Comparison of ENCODE assay signal across 8 cellular contexts in the genomic region with DNA sequence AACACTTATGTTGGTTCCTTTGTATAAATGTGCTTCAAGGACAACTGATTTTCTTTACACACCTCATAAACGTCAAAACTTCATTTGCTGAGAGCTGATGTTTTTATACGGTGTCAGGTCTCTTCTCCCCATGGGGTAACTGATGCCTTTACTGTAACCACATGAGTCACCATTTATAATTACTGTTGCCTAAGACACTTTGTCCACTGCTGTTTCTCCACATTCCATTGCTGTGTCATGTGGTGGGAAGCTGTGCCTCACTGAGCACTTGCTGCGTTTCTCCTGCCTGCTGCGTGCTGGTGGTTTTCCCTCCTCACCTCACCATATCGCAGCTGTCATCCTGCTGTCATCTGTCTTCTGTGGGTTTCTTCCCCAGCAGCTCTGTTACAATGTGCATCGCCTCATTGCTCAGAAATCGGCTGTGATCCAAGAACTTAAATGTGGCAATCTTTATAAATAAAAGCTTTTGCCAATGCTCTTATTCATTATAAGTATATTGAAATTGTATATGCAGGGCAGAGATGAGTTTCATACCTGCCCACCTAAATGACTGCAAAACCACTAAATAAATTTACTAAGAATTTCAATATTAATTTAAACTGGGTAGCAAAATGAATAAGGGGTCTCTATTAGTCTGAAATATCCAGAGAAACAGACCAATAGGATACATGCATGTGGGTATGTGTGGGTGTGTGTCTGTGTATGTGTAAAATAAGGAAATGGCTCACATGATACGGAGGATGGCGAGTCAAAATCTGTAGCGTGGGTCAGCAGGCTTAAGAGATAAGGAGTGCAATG.
A peak's percentile ranks its signal among the peaks of the same experiment; 100 is the strongest.
DNase-seq lines count a peak whose midpoint lies in the region; ATAC-seq, FAIRE-seq and TF ChIP-seq lines count a peak whose summit lies in the region.

No MANE protein-coding gene starts in this region.

- H2BK12ac ChIP-seq in trophoblast cell (ENCODE audit: low read length) = no peak overlapping the region

- H3K36me3 ChIP-seq in GM23248 (ENCODE audit: low read depth) (no peaks in the 10 kb centered on the region), bronchial epithelial cell (ENCODE audit: control insufficient read depth, insufficient read depth, low read length) (no peaks in the 10 kb centered on the region), trophoblast cell (ENCODE audit: control insufficient read depth in 1 of 2, insufficient read depth in 2 of 2, low read length in 2 of 2) (no peaks in the 10 kb centered on the region), mucosa of descending colon (ENCODE audit: low read depth) (no peaks in the 10 kb centered on the region), gastroesophageal sphincter (no peaks in the 10 kb centered on the region)

- peaks cover 6% of the 10 kb centered on the region for H3K4me1 Mint-ChIP-seq in mesothelial cell of epicardium

- intact Hi-C loops in mucosa of descending colon (cut with DNase I, micrococcal nuclease) = no loop called here

- no peak overlapping the region for H3K23ac ChIP-seq in trophoblast cell (ENCODE audit: low read length)

- H3K4me1 ChIP-seq in GM23248 (ENCODE audit: insufficient read depth) (peaks cover 53% of the 10 kb centered on the region), trophoblast cell (ENCODE audit: control insufficient read depth in 1 of 2, insufficient read depth in 2 of 2, low read length in 2 of 2) (peaks cover 0 to 2% of the 10 kb centered on the region in 2 experiments), mucosa of descending colon (ENCODE audit: low read depth) (no peaks in the 10 kb centered on the region), gastroesophageal sphincter (no peaks in the 10 kb centered on the region)

- H4K8ac ChIP-seq in trophoblast cell (ENCODE audit: low read depth, low read length) = no peak overlapping the region

- H3K9me3 ChIP-seq in GM23248 (ENCODE audit: low read depth) (no peaks in the 10 kb centered on the region), trophoblast cell (ENCODE audit: insufficient read depth, low read depth, low read length) (no peaks in the 10 kb centered on the region), mucosa of descending colon (no peaks in the 10 kb centered on the region), gastroesophageal sphincter (no peaks in the 10 kb centered on the region)

- H2AFZ ChIP-seq in GM23248 (0 out of 2 replicates have a peak overlapping the region, but pooled peaks have one; percentile 4), trophoblast cell (ENCODE audit: insufficient read depth, low read length, poor library complexity) (no peak overlapping the region)

- WGBS in GM23248 (ENCODE audit: low coverage in 1 of 2, low lambda C conversion rate in 2 of 2, missing lambda C conversion rate in 2 of 2), 2 experiments = 6 to 8% methylated on average over 10 of the region's 10 CpGs
- WGBS in trophoblast cell (ENCODE audit: extremely low coverage, insufficient coverage, insufficient read length) = no CpG with 5 or more reads among the region's 10 CpGs
- 44 to 45% methylated on average over 9 of the region's 10 CpGs for WGBS in gastroesophageal sphincter (ENCODE audit: low coverage in 1 of 2), 2 donors

- H4K20me1 ChIP-seq in GM23248 (ENCODE audit: insufficient read depth) = no peaks in the 10 kb centered on the region

- no peak for TF ChIP-seq CTCF in bronchial epithelial cell (IDR thresholded peaks at IDR 0.05; ENCODE audit: insufficient read depth, low read length, severe bottlenecking)
- no peak for TF ChIP-seq CTCF in mucosa of descending colon (IDR thresholded peaks at IDR 0.05)
- TF ChIP-seq CTCF in mesothelial cell of epicardium (IDR thresholded peaks at IDR 0.05; ENCODE audit: unreplicated experiment) = no peak
- TF ChIP-seq CTCF in gastroesophageal sphincter (IDR thresholded peaks at IDR 0.05) = no peak

- in situ Hi-C loops in GM23248 (cut with MboI) = no loop called here

- ATAC-seq in mucosa of descending colon = no peak
- no peak for ATAC-seq in gastroesophageal sphincter

- H2BK120ac ChIP-seq in trophoblast cell (ENCODE audit: insufficient read depth, low read length, poor library complexity) = no peak overlapping the region

- no peaks in the 10 kb centered on the region for H3K9me3 Mint-ChIP-seq in mesothelial cell of epicardium

- no peak overlapping the region for H3K14ac ChIP-seq in trophoblast cell (ENCODE audit: low read length)

- FAIRE-seq in bronchial epithelial cell (lab: Jason Lieb, UNC) = peak; percentile 97

- no peak overlapping the region for H3K4me3 Mint-ChIP-seq in mesothelial cell of epicardium

- no peak overlapping the region for H2AK5ac ChIP-seq in trophoblast cell (ENCODE audit: low read length)

- TF ChIP-seq POLR2A in gastroesophageal sphincter (IDR thresholded peaks at IDR 0.05) = no peak

- peaks cover 26% of the 10 kb centered on the region for H3F3A ChIP-seq in GM23248 (ENCODE audit: insufficient read depth)

- no peak overlapping the region for H4K91ac ChIP-seq in trophoblast cell (ENCODE audit: low read depth, low read length)

- DNase-seq in GM23248 (peak; percentile 98), NCI-H345 (lab: John Stamatoyannopoulos, UW) (peak; percentile 64), bronchial epithelial cell (ENCODE audit: low read depth) (peak; percentile 96), trophoblast cell (peak; percentile 47 to 69), mucosa of descending colon (no peak), NCI-H524 treated with DMSO at 0.1 percent for 48 hours (lab: John Stamatoyannopoulos, UW) (no peak), mesothelial cell of epicardium (ENCODE audit: low spot score in 2 of 2, unreplicated experiment in 2 of 2) (no peak)

- H3K4ac ChIP-seq in trophoblast cell (ENCODE audit: low read depth, low read length) = no peak overlapping the region

- no peaks in the 10 kb centered on the region for H3K79me1 ChIP-seq in trophoblast cell (ENCODE audit: low read length)

- no peaks in the 10 kb centered on the region for H3K36me3 Mint-ChIP-seq in mesothelial cell of epicardium

- no peaks in the 10 kb centered on the region for H3K27me3 ChIP-seq in GM23248 (replicated peaks; ENCODE audit: insufficient read depth)
- no peaks in the 10 kb centered on the region for H3K27me3 ChIP-seq in bronchial epithelial cell (ENCODE audit: control insufficient read depth, insufficient read depth, low read length)
- H3K27me3 ChIP-seq in trophoblast cell (ENCODE audit: insufficient read depth, low read length) = no peaks in the 10 kb centered on the region
- H3K27me3 ChIP-seq in gastroesophageal sphincter = no peaks in the 10 kb centered on the region

- TF ChIP-seq EP300 in gastroesophageal sphincter (IDR thresholded peaks at IDR 0.05) = no peak

- no peaks in the 10 kb centered on the region for H3K9me2 ChIP-seq in GM23248 (ENCODE audit: insufficient read depth)

- H3K9ac ChIP-seq in GM23248 (no peak overlapping the region), trophoblast cell (ENCODE audit: low read length) (no peak overlapping the region)

- H3K4me2 ChIP-seq in GM23248 (ENCODE audit: unreplicated experiment) = peak overlapping the region; percentile 40
- no peak overlapping the region for H3K4me2 ChIP-seq in trophoblast cell (ENCODE audit: low read length)

- H3K79me2 ChIP-seq in GM23248 (ENCODE audit: insufficient read depth) (no peaks in the 10 kb centered on the region), trophoblast cell (ENCODE audit: control insufficient read depth, insufficient read depth, low read length, poor library complexity) (no peaks in the 10 kb centered on the region)

- no peak overlapping the region for H4K12ac ChIP-seq in trophoblast cell (ENCODE audit: low read depth, low read length)

- no peak overlapping the region for H3K27ac Mint-ChIP-seq in mesothelial cell of epicardium

- H2BK5ac ChIP-seq in trophoblast cell (ENCODE audit: low read depth, low read length, poor library complexity) = no peak overlapping the region

- H3K4me3 ChIP-seq in GM23248 = 0 out of 2 replicates have a peak overlapping the region, but pooled peaks have one; percentile 9
- H3K4me3 ChIP-seq in bronchial epithelial cell (ENCODE audit: low read depth, low read length) = no peak overlapping the region
- H3K4me3 ChIP-seq in trophoblast cell (ENCODE audit: low read depth, low read length) = no peak overlapping the region
- no peak overlapping the region for H3K4me3 ChIP-seq in mucosa of descending colon
- no peak overlapping the region for H3K4me3 ChIP-seq in gastroesophageal sphincter

- H3K18ac ChIP-seq in trophoblast cell (ENCODE audit: low read length) = no peak overlapping the region

- H3K27me3 Mint-ChIP-seq in mesothelial cell of epicardium (ENCODE audit: low read depth) = no peaks in the 10 kb centered on the region

- H3K27ac ChIP-seq in GM23248 = peak overlapping the region; percentile 67
- no peak overlapping the region for H3K27ac ChIP-seq in trophoblast cell (ENCODE audit: low read depth, low read length)
- no peak overlapping the region for H3K27ac ChIP-seq in gastroesophageal sphincter

Comparison
In these comparisons a context has a peak if more than half of its experiments do, and no peak if none do; other contexts are left out.
1. DNase-seq: peak in GM23248 (single experiment), NCI-H345 (single experiment), bronchial epithelial cell (single experiment) and trophoblast cell (2 of 2); none in mucosa of descending colon (0 of 3), NCI-H524 treated with DMSO at 0.1 percent for 48 hours (single experiment) and mesothelial cell of epicardium (0 of 2).